ENCODE assay signal across 1 cellular context in the genomic region with DNA sequence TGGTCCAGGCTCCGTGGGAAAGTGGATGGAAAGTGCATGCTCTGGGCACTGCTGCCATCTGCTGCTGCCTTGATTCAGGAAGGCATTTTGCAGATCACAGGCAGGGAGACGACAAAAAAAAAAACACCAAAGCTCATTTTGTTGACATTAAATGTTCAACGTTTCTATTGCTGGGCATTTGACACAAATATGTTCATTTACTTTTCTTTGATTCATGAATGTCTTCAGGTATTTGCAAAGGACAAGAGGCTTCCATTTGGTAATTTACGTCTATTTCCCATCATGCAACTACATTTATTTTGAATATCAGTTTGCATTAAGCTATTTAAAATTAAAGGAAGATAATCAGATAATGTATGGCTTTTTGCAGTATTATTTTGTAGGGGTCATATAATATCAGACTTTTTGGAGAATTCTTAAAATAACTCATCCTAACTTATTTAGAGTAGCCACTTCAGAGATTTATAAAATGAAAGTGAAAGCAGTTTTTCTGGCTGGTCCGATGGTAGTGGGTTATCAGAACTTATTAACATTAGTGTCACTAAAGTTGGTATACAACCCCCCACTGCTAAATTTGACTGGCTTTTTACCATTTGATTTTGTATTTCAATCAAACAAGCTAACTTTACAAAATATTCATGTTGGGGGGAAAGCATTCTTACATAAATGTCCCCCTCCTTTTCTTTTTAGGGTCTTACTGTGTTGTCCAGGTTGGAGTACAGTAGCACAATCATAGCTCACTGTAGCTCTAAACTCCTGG.
A peak's percentile ranks its signal among the peaks of the same experiment; 100 is the strongest.
TF ChIP-seq lines count a peak whose summit lies in the region.

No MANE protein-coding gene starts in this region.

TF ChIP-seq in HepG2, 621 proteins besides CTCF, POLR2A, EP300 and RAD21 (continued from another document and continues in another):
- TF ChIP-seq, protein P1, sequence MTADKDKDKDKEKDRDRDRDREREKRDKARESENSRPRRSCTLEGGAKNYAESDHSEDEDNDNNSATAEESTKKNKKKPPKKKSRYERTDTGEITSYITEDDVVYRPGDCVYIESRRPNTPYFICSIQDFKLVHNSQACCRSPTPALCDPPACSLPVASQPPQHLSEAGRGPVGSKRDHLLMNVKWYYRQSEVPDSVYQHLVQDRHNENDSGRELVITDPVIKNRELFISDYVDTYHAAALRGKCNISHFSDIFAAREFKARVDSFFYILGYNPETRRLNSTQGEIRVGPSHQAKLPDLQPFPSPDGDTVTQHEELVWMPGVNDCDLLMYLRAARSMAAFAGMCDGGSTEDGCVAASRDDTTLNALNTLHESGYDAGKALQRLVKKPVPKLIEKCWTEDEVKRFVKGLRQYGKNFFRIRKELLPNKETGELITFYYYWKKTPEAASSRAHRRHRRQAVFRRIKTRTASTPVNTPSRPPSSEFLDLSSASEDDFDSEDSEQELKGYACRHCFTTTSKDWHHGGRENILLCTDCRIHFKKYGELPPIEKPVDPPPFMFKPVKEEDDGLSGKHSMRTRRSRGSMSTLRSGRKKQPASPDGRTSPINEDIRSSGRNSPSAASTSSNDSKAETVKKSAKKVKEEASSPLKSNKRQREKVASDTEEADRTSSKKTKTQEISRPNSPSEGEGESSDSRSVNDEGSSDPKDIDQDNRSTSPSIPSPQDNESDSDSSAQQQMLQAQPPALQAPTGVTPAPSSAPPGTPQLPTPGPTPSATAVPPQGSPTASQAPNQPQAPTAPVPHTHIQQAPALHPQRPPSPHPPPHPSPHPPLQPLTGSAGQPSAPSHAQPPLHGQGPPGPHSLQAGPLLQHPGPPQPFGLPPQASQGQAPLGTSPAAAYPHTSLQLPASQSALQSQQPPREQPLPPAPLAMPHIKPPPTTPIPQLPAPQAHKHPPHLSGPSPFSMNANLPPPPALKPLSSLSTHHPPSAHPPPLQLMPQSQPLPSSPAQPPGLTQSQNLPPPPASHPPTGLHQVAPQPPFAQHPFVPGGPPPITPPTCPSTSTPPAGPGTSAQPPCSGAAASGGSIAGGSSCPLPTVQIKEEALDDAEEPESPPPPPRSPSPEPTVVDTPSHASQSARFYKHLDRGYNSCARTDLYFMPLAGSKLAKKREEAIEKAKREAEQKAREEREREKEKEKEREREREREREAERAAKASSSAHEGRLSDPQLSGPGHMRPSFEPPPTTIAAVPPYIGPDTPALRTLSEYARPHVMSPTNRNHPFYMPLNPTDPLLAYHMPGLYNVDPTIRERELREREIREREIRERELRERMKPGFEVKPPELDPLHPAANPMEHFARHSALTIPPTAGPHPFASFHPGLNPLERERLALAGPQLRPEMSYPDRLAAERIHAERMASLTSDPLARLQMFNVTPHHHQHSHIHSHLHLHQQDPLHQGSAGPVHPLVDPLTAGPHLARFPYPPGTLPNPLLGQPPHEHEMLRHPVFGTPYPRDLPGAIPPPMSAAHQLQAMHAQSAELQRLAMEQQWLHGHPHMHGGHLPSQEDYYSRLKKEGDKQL (CRISPR knock-in tag; IDR thresholded peaks at IDR 0.05; ENCODE audit: low read depth), result no peak
- TF ChIP-seq HOXA3 (CRISPR knock-in tag; IDR thresholded peaks at IDR 0.05) (no peak), ERF (CRISPR knock-in tag; IDR thresholded peaks at IDR 0.05) (peak; percentile 30; the same call in 1 of the 2 replicates), FLYWCH1 (CRISPR knock-in tag; IDR thresholded peaks at IDR 0.05) (no peak), KDM1A (CRISPR knock-in tag; IDR thresholded peaks at IDR 0.05) (peak; percentile 46; the same call in 1 of the 2 replicates), ZNF792 (CRISPR knock-in tag; IDR thresholded peaks at IDR 0.05) (no peak), ZNF564 (CRISPR knock-in tag; IDR thresholded peaks at IDR 0.05) (no peak), MTF2 (CRISPR knock-in tag; IDR thresholded peaks at IDR 0.05; ENCODE audit: borderline replicate concordance) (no peak), JUNB (CRISPR knock-in tag; IDR thresholded peaks at IDR 0.05; ENCODE audit: borderline replicate concordance) (no peak), CENPT (CRISPR knock-in tag; IDR thresholded peaks at IDR 0.05; ENCODE audit: low read depth) (no peak), ZNF460 (CRISPR knock-in tag; IDR thresholded peaks at IDR 0.05; ENCODE audit: borderline replicate concordance) (no peak), RFXAP (CRISPR knock-in tag; IDR thresholded peaks at IDR 0.05; ENCODE audit: borderline replicate concordance) (no peak), KLF16 (CRISPR knock-in tag; IDR thresholded peaks at IDR 0.05) (peak in 1 of 2 experiments; percentile 71; a peak in 1 of 4 replicates), KDM5B (CRISPR knock-in tag; IDR thresholded peaks at IDR 0.05; ENCODE audit: borderline replicate concordance) (no peak), U2AF1 (optimal IDR thresholded peaks at IDR 0.05; ENCODE audit: low read depth, low read length) (no peak), ZNF501 (CRISPR knock-in tag; IDR thresholded peaks at IDR 0.05) (no peak), ZNF567 (CRISPR knock-in tag; IDR thresholded peaks at IDR 0.05; ENCODE audit: borderline replicate concordance) (no peak), ZNF816 (CRISPR knock-in tag; IDR thresholded peaks at IDR 0.05; ENCODE audit: borderline replicate concordance) (no peak), ZNF143 (CRISPR knock-in tag; IDR thresholded peaks at IDR 0.05) (peak; percentile 83), ZSCAN9 (CRISPR knock-in tag; IDR thresholded peaks at IDR 0.05; ENCODE audit: borderline replicate concordance) (peak; percentile 21; the same call in 1 of the 2 replicates), CC2D1A (CRISPR knock-in tag; IDR thresholded peaks at IDR 0.05) (no peak), NFKBIZ (CRISPR knock-in tag; IDR thresholded peaks at IDR 0.05) (no peak), ATF7-NPFF (CRISPR knock-in tag; IDR thresholded peaks at IDR 0.05; ENCODE audit: low read depth) (no peak), STAG1 (CRISPR knock-in tag; IDR thresholded peaks at IDR 0.05) (peak; percentile 97), FOXC1 (CRISPR knock-in tag; IDR thresholded peaks at IDR 0.05; ENCODE audit: borderline replicate concordance) (no peak), ZNF598 (CRISPR knock-in tag; IDR thresholded peaks at IDR 0.05; ENCODE audit: borderline replicate concordance) (no peak), RFX5 (IDR thresholded peaks at IDR 0.05; ENCODE audit: low read depth, low read length) (no peak), FOXK2 (IDR thresholded peaks at IDR 0.05) (no peak), GABPB1 (CRISPR knock-in tag; IDR thresholded peaks at IDR 0.05) (no peak), ZNF12 (CRISPR knock-in tag; IDR thresholded peaks at IDR 0.05) (no peak), GLI4 (CRISPR knock-in tag; IDR thresholded peaks at IDR 0.05; ENCODE audit: borderline replicate concordance) (no peak)
- TF ChIP-seq, protein P2, sequence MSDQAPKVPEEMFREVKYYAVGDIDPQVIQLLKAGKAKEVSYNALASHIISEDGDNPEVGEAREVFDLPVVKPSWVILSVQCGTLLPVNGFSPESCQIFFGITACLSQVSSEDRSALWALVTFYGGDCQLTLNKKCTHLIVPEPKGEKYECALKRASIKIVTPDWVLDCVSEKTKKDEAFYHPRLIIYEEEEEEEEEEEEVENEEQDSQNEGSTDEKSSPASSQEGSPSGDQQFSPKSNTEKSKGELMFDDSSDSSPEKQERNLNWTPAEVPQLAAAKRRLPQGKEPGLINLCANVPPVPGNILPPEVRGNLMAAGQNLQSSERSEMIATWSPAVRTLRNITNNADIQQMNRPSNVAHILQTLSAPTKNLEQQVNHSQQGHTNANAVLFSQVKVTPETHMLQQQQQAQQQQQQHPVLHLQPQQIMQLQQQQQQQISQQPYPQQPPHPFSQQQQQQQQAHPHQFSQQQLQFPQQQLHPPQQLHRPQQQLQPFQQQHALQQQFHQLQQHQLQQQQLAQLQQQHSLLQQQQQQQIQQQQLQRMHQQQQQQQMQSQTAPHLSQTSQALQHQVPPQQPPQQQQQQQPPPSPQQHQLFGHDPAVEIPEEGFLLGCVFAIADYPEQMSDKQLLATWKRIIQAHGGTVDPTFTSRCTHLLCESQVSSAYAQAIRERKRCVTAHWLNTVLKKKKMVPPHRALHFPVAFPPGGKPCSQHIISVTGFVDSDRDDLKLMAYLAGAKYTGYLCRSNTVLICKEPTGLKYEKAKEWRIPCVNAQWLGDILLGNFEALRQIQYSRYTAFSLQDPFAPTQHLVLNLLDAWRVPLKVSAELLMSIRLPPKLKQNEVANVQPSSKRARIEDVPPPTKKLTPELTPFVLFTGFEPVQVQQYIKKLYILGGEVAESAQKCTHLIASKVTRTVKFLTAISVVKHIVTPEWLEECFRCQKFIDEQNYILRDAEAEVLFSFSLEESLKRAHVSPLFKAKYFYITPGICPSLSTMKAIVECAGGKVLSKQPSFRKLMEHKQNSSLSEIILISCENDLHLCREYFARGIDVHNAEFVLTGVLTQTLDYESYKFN (CRISPR knock-in tag; conservative IDR thresholded peaks at IDR 0.05), result 0 out of 2 replicates have a peak, but pooled peaks have one; percentile 15
- TF ChIP-seq, protein P3, sequence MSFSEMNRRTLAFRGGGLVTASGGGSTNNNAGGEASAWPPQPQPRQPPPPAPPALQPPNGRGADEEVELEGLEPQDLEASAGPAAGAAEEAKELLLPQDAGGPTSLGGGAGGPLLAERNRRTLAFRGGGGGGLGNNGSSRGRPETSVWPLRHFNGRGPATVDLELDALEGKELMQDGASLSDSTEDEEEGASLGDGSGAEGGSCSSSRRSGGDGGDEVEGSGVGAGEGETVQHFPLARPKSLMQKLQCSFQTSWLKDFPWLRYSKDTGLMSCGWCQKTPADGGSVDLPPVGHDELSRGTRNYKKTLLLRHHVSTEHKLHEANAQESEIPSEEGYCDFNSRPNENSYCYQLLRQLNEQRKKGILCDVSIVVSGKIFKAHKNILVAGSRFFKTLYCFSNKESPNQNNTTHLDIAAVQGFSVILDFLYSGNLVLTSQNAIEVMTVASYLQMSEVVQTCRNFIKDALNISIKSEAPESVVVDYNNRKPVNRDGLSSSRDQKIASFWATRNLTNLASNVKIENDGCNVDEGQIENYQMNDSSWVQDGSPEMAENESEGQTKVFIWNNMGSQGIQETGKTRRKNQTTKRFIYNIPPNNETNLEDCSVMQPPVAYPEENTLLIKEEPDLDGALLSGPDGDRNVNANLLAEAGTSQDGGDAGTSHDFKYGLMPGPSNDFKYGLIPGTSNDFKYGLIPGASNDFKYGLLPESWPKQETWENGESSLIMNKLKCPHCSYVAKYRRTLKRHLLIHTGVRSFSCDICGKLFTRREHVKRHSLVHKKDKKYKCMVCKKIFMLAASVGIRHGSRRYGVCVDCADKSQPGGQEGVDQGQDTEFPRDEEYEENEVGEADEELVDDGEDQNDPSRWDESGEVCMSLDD (CRISPR knock-in tag; IDR thresholded peaks at IDR 0.05; ENCODE audit: borderline replicate concordance), result no peak
- TF ChIP-seq, protein P4, sequence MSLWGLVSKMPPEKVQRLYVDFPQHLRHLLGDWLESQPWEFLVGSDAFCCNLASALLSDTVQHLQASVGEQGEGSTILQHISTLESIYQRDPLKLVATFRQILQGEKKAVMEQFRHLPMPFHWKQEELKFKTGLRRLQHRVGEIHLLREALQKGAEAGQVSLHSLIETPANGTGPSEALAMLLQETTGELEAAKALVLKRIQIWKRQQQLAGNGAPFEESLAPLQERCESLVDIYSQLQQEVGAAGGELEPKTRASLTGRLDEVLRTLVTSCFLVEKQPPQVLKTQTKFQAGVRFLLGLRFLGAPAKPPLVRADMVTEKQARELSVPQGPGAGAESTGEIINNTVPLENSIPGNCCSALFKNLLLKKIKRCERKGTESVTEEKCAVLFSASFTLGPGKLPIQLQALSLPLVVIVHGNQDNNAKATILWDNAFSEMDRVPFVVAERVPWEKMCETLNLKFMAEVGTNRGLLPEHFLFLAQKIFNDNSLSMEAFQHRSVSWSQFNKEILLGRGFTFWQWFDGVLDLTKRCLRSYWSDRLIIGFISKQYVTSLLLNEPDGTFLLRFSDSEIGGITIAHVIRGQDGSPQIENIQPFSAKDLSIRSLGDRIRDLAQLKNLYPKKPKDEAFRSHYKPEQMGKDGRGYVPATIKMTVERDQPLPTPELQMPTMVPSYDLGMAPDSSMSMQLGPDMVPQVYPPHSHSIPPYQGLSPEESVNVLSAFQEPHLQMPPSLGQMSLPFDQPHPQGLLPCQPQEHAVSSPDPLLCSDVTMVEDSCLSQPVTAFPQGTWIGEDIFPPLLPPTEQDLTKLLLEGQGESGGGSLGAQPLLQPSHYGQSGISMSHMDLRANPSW (CRISPR knock-in tag; IDR thresholded peaks at IDR 0.05; ENCODE audit: borderline replicate concordance), result no peak
- TF ChIP-seq, protein P5, sequence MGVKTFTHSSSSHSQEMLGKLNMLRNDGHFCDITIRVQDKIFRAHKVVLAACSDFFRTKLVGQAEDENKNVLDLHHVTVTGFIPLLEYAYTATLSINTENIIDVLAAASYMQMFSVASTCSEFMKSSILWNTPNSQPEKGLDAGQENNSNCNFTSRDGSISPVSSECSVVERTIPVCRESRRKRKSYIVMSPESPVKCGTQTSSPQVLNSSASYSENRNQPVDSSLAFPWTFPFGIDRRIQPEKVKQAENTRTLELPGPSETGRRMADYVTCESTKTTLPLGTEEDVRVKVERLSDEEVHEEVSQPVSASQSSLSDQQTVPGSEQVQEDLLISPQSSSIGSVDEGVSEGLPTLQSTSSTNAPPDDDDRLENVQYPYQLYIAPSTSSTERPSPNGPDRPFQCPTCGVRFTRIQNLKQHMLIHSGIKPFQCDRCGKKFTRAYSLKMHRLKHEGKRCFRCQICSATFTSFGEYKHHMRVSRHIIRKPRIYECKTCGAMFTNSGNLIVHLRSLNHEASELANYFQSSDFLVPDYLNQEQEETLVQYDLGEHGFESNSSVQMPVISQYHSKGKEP (CRISPR knock-in tag; IDR thresholded peaks at IDR 0.05), result no peak
- TF ChIP-seq, protein P6, sequence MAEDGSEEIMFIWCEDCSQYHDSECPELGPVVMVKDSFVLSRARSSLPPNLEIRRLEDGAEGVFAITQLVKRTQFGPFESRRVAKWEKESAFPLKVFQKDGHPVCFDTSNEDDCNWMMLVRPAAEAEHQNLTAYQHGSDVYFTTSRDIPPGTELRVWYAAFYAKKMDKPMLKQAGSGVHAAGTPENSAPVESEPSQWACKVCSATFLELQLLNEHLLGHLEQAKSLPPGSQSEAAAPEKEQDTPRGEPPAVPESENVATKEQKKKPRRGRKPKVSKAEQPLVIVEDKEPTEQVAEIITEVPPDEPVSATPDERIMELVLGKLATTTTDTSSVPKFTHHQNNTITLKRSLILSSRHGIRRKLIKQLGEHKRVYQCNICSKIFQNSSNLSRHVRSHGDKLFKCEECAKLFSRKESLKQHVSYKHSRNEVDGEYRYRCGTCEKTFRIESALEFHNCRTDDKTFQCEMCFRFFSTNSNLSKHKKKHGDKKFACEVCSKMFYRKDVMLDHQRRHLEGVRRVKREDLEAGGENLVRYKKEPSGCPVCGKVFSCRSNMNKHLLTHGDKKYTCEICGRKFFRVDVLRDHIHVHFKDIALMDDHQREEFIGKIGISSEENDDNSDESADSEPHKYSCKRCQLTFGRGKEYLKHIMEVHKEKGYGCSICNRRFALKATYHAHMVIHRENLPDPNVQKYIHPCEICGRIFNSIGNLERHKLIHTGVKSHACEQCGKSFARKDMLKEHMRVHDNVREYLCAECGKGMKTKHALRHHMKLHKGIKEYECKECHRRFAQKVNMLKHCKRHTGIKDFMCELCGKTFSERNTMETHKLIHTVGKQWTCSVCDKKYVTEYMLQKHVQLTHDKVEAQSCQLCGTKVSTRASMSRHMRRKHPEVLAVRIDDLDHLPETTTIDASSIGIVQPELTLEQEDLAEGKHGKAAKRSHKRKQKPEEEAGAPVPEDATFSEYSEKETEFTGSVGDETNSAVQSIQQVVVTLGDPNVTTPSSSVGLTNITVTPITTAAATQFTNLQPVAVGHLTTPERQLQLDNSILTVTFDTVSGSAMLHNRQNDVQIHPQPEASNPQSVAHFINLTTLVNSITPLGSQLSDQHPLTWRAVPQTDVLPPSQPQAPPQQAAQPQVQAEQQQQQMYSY (CRISPR knock-in tag; IDR thresholded peaks at IDR 0.05), result no peak
